In the genomic region with DNA sequence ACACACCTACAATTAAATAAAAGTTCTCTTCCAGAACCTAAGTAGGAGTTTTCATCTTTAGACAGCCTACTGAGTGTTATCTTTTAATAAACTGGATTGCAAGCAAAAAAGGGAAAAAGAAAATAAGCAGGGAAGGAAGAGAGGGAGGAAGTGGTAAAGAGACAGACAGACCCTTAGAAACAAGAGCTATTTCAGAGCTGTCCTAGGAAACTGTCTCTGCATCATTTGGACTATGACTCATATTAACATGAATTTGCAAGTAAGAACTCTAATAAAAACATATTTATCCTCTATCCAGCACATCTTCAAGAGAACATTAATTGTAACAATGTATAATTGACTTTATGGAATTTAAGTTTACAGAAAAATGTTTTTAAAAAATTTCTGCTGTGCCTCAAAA, we compare ENCODE assay signal across 16 cellular contexts.
"Had no signal": no experiment of that assay in that cellular context is flagged by ENCODE, and none has a peak within 500 bp of the region (broad histone marks: within the 10 kb centered on the region; RNA-seq: fewer than 3 reads in every experiment).

No MANE protein-coding gene starts in this region.

- ATAC-seq: gastrocnemius medialis, heart left ventricle, left colon, right cardiac atrium had no signal

- H3K4me3 ChIP-seq: esophagus squamous epithelium, gastrocnemius medialis, heart left ventricle, lung, prostate gland had no signal

- H3K9me3 ChIP-seq: esophagus squamous epithelium, gastrocnemius medialis, heart left ventricle, prostate gland had no signal

- H3K4me1 ChIP-seq: esophagus squamous epithelium, gastrocnemius medialis, heart left ventricle, prostate gland had no signal

- H3K27me3 ChIP-seq: esophagus squamous epithelium, gastrocnemius medialis, heart left ventricle had no signal

- H3K36me3 ChIP-seq: esophagus squamous epithelium, gastrocnemius medialis, heart left ventricle, prostate gland, WERI-Rb-1 had no signal

- DNase-seq: activated CD4-positive, alpha-beta memory T cell treated with anti-CD3 and anti-CD28 coated beads for 36 hours; activated naive CD4-positive, alpha-beta T cell treated with anti-CD3 and anti-CD28 coated beads, Interleukin-2, amount 50 U/mL, for 16 hours; activated T-cell treated with anti-CD3 and anti-CD28 coated beads, Interleukin-2, amount 50 U/mL, for 24 hours; cortex of kidney; effector CD4-positive, alpha-beta T cell; esophagus squamous epithelium; gastrocnemius medialis; heart left ventricle; left colon; midbrain; right cardiac atrium; small intestine; T-helper 9 cell; WERI-Rb-1 had no signal

- H3K27ac ChIP-seq: esophagus squamous epithelium, gastrocnemius medialis, heart left ventricle, prostate gland, WERI-Rb-1 had no signal
